8 cellular contexts compared by ENCODE assay signal in genomic region chr14:91373591-91374245, GRCh38. TPM values are rescaled to one million over a fixed set of nuclear protein-coding genes. Genes with fewer than 3 reads are reported as not detected.
DNase-seq lines count a peak whose midpoint lies in the region; ATAC-seq, FAIRE-seq and TF ChIP-seq lines count a peak whose summit lies in the region.

No MANE protein-coding gene starts in this region.

- peak overlapping the region; percentile 85 to 98 (median 94) for H3K27ac Mint-ChIP-seq in naive thymus-derived CD8-positive, alpha-beta T cell

- no peaks in the 10 kb centered on the region for H3K9me3 Mint-ChIP-seq in naive thymus-derived CD8-positive, alpha-beta T cell

- WGBS in pancreas, 2 donors, result 61 to 73% methylated on average over 11 of the region's 11 CpGs

- TF ChIP-seq CTCF in GM13976 (IDR thresholded peaks at IDR 0.05; ENCODE audit: borderline replicate concordance, control extremely low read depth, extremely low read depth, insufficient read depth, missing control alignments) (no peak), HL-60 (IDR thresholded peaks at IDR 0.05; ENCODE audit: insufficient read depth, low read length) (no peak), pancreas (IDR thresholded peaks at IDR 0.05) (no peak)

- H3K27me3 ChIP-seq in HL-60 (ENCODE audit: insufficient read depth, poor library complexity, severe bottlenecking) (no peaks in the 10 kb centered on the region), pancreas (no peaks in the 10 kb centered on the region)

- peaks cover 0 to 28% (median 0%) of the 10 kb centered on the region in 3 donors for H3K36me3 Mint-ChIP-seq in naive thymus-derived CD8-positive, alpha-beta T cell

- H3K27ac ChIP-seq in HL-60 (replicated peaks), result 0 out of 2 replicates have a peak overlapping the region, but pooled peaks have one; percentile 5
- peak overlapping the region in 1 of 4 donors; percentile 33 for H3K27ac ChIP-seq in pancreas

- intact Hi-C loops in posterior vena cava (cut with DNase I), result no loop called here
- intact Hi-C loops in pancreas (cut with DNase I), result no loop called here

- no peaks in the 10 kb centered on the region for H3K9me3 ChIP-seq in pancreas

- no peaks in the 10 kb centered on the region for H3K36me3 ChIP-seq in pancreas

- H3K4me3 ChIP-seq in HL-60 (replicated peaks; ENCODE audit: insufficient read depth, low read length) (no peak overlapping the region), pancreas (no peak overlapping the region)

- peaks cover 67 to 99% (median 99%) of the 10 kb centered on the region in 4 donors for H3K4me1 Mint-ChIP-seq in naive thymus-derived CD8-positive, alpha-beta T cell

- in situ Hi-C loops in GM13976 (cut with MboI; ENCODE audit: low sequenced_read_pairs, unreplicated experiment), result no loop called here

- no peaks in the 10 kb centered on the region for H3K27me3 Mint-ChIP-seq in naive thymus-derived CD8-positive, alpha-beta T cell

- H3K4me1 ChIP-seq in pancreas, result peaks cover 13 to 45% (median 15%) of the 10 kb centered on the region in 3 donors

- peak overlapping the region; percentile 76 to 96 (median 85) for H3K4me3 Mint-ChIP-seq in naive thymus-derived CD8-positive, alpha-beta T cell

- POLR2A ChIA-PET in naive thymus-derived CD8-positive, alpha-beta T cell (lab: Charles Lee), result interaction anchor here (0.6 to 13.3 kb wide), 15 partner anchors 9 to 999 kb away, joined by 3 to 200 read pairs (median 8); partner anchors contain the start of gene CCDC88C

- DNase-seq in GM13976 (ENCODE audit: low spot score) (peak; percentile 86), HL-60 (ENCODE audit: low read depth in 1 of 2, low spot score in 1 of 2) (no peak), NCI-H446 (lab: John Stamatoyannopoulos, UW) (no peak), posterior vena cava (ENCODE audit: low spot score) (no peak), pancreas (no peak)
- DNase-seq in activated CD4-positive, CD25-positive, alpha-beta regulatory T cell treated with anti-CD3 and anti-CD28 coated beads, Interleukin-2, amount 50 U/mL, for 16 hours (ENCODE audit: low read depth, low spot score), result peak; percentile 46
- DNase-seq in naive thymus-derived CD8-positive, alpha-beta T cell, result peak in 4 of 10 donors; percentile 45 to 57 (median 52)

- no peak for FAIRE-seq in pancreas (lab: Jason Lieb, UNC)

- peak; percentile 59 for ATAC-seq in GM21515 (IDR thresholded peaks at IDR 0.05; ENCODE audit: unreplicated experiment)
- peak; percentile 33 to 51 for ATAC-seq in naive thymus-derived CD8-positive, alpha-beta T cell
- no peak for ATAC-seq in pancreas

RNA-seq across cellular contexts. Expression of gene CCDC88C, which starts 43.9 kb away (rescaled TPM):
- 100 to 1,000 TPM; 300 to 322 TPM for total RNA-seq in naive thymus-derived CD8-positive, alpha-beta T cell
- polyA plus RNA-seq in naive thymus-derived CD8-positive, alpha-beta T cell, result 10 to 100 TPM; 23.4 to 41.9 (median 24.0) TPM
- total RNA-seq in posterior vena cava (10 to 100 TPM in 1 of 2 donors, 1 to 10 TPM in 1; 7.2 to 14.9 TPM), pancreas (10 to 100 TPM; 11.5 to 20.2 (median 14.6) TPM)
- polyA plus RNA-seq in pancreas, result 10 to 100 TPM; 10.3 to 19.9 TPM

Comparison
In these comparisons a context has a peak if more than half of its experiments do, and no peak if none do; other contexts are left out.
1. DNase-seq: peak in GM13976 (single experiment) and activated CD4-positive, CD25-positive, alpha-beta regulatory T cell treated with anti-CD3 and anti-CD28 coated beads, Interleukin-2, amount 50 U/mL, for 16 hours (single experiment); none in HL-60 (0 of 2), NCI-H446 (0 of 2), posterior vena cava (single experiment) and pancreas (0 of 6).
2. ATAC-seq: peak in GM21515 (single experiment) and naive thymus-derived CD8-positive, alpha-beta T cell (2 of 2); none in pancreas (0 of 4).
3. RNA of gene CCDC88C, which starts 43.9 kb away (total RNA-seq): 300 to 322 TPM in naive thymus-derived CD8-positive, alpha-beta T cell; 11.5 to 20.2 TPM in pancreas and 7.2 to 14.9 TPM in posterior vena cava; every median in the first group is over 10 times any median in the second.